Comparison of ENCODE assay signal across 1 cellular context in the genomic region with DNA sequence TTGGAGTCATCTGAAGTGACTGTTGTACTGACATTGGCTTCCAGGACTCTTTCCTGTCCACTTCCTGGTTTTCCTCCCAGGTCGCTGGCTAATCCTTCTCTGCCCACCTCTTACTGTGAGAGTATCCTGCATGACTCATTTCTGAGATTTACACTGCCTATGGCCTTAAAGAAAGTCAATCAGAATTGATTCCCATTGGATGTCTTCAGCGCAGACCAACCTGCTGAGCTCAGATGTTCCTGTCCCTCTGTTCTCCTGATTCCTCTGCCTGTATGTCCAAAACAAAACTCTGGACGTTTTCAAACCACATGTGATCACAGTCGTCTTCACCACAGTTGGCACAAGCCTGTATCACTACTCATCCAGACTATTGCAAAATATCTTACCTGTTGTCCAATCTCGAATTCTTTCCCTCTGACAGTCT.
TF ChIP-seq lines count a peak whose summit lies in the region.

No MANE protein-coding gene starts in this region.

TF ChIP-seq in HepG2, 621 proteins besides CTCF, POLR2A, EP300 and RAD21 (continued from another document):
- no peak for TF ChIP-seq ZNF276 (CRISPR knock-in tag; IDR thresholded peaks at IDR 0.05; ENCODE audit: low read depth)
- TF ChIP-seq, protein P1, sequence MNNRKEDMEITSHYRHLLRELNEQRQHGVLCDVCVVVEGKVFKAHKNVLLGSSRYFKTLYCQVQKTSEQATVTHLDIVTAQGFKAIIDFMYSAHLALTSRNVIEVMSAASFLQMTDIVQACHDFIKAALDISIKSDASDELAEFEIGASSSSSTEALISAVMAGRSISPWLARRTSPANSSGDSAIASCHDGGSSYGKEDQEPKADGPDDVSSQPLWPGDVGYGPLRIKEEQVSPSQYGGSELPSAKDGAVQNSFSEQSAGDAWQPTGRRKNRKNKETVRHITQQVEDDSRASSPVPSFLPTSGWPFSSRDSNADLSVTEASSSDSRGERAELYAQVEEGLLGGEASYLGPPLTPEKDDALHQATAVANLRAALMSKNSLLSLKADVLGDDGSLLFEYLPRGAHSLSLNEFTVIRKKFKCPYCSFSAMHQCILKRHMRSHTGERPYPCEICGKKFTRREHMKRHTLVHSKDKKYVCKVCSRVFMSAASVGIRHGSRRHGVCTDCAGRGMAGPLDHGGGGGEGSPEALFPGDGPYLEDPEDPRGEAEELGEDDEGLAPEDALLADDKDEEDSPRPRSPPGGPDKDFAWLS (CRISPR knock-in tag; IDR thresholded peaks at IDR 0.05; ENCODE audit: borderline replicate concordance), result no peak
- TF ChIP-seq BRCA1 (CRISPR knock-in tag; IDR thresholded peaks at IDR 0.05), result no peak
